ENCODE assay signal across 22 cellular contexts in genomic region chr6:110147870-110148269, GRCh38.
"Had no signal": no experiment of that assay in that cellular context is flagged by ENCODE, and none has a peak within 500 bp of the region (broad histone marks: within the 10 kb centered on the region; RNA-seq: fewer than 3 reads in every experiment).

No MANE protein-coding gene starts in this region.

- H3K9me3 Mint-ChIP-seq: activated CD4-positive, alpha-beta memory T cell treated with anti-CD3 and anti-CD28 coated beads for 36 hours; activated CD4-positive, alpha-beta T cell treated with anti-CD3 and anti-CD28 coated beads, Interleukin-2, amount 10 ng/mL, durations not matched to agents 7 days and 5 days; activated naive CD4-positive, alpha-beta T cell treated with anti-CD3 and anti-CD28 coated beads for 36 hours; activated naive CD8-positive, alpha-beta T cell treated with anti-CD3 and anti-CD28 coated beads for 36 hours; activated T-cell treated with anti-CD3 and anti-CD28 coated beads, Interleukin-2, amount 50 U/mL, for 4 hours; T-helper 1 cell treated with Interleukin-12 subunit alpha and Interleukin-12 subunit beta and Interleukin-4 antibody, amounts not matched to agents 30 μg/mL and 1 μg/mL, for 36 hours had no signal

- H3K4me1 ChIP-seq: Peyer's patch, SJCRH30 had no signal

- H3K9me3 ChIP-seq: Peyer's patch, SJCRH30, SK-N-SH had no signal

- H3K27ac ChIP-seq: Peyer's patch, RWPE1, SJCRH30 had no signal

- ATAC-seq: activated T-cell treated with anti-CD3 and anti-CD28 coated beads, Interleukin-2, amount 50 U/mL, for 4 hours; K562 had no signal

- H3K4me3 Mint-ChIP-seq: activated CD4-positive, alpha-beta memory T cell treated with anti-CD3 and anti-CD28 coated beads for 36 hours; activated CD4-positive, alpha-beta T cell treated with anti-CD3 and anti-CD28 coated beads, Interleukin-2, amount 10 ng/mL, durations not matched to agents 7 days and 5 days; activated naive CD4-positive, alpha-beta T cell treated with anti-CD3 and anti-CD28 coated beads for 36 hours; activated naive CD8-positive, alpha-beta T cell treated with anti-CD3 and anti-CD28 coated beads for 36 hours; activated T-cell treated with anti-CD3 and anti-CD28 coated beads, Interleukin-2, amount 50 U/mL, for 4 hours; T-helper 1 cell treated with Interleukin-12 subunit alpha and Interleukin-12 subunit beta and Interleukin-4 antibody, amounts not matched to agents 30 μg/mL and 1 μg/mL, for 36 hours had no signal

- H3K27me3 ChIP-seq: Peyer's patch, SJCRH30 had no signal

- H3K9ac ChIP-seq: SK-N-SH had no signal

- H3K9me2 ChIP-seq: SK-N-SH had no signal

- DNase-seq: activated CD4-positive, alpha-beta memory T cell treated with anti-CD3 and anti-CD28 coated beads for 36 hours; activated CD4-positive, alpha-beta T cell treated with anti-CD3 and anti-CD28 coated beads, Interleukin-2, amount 10 ng/mL, durations not matched to agents 7 days and 5 days; activated CD4-positive, CD25-positive, alpha-beta regulatory T cell; activated CD8-positive, alpha-beta memory T cell treated with anti-CD3 and anti-CD28 coated beads for 24 hours; activated gamma-delta T cell; activated naive CD4-positive, alpha-beta T cell treated with anti-CD3 and anti-CD28 coated beads for 36 hours; activated naive CD8-positive, alpha-beta T cell treated with anti-CD3 and anti-CD28 coated beads for 36 hours; activated T-cell treated with anti-CD3 and anti-CD28 coated beads, Interleukin-2, amount 50 U/mL, for 4 hours; cerebellar nuclear complex; NCI-H1105 treated with DMSO at 0.1 percent for 48 hours; NCI-H1436 treated with DMSO at 0.1 percent for 48 hours; NCI-H187; NCI-H2081; NCI-H510A treated with DMSO at 0.1 percent for 48 hours; OCI-M1; Peyer's patch; Right ventricle myocardium superior; SJCRH30; SK-N-SH had no signal

- H3K27ac Mint-ChIP-seq: activated CD4-positive, alpha-beta memory T cell treated with anti-CD3 and anti-CD28 coated beads for 36 hours; activated CD4-positive, alpha-beta T cell treated with anti-CD3 and anti-CD28 coated beads, Interleukin-2, amount 10 ng/mL, durations not matched to agents 7 days and 5 days; activated naive CD4-positive, alpha-beta T cell treated with anti-CD3 and anti-CD28 coated beads for 36 hours; activated naive CD8-positive, alpha-beta T cell treated with anti-CD3 and anti-CD28 coated beads for 36 hours; T-helper 1 cell treated with Interleukin-12 subunit alpha and Interleukin-12 subunit beta and Interleukin-4 antibody, amounts not matched to agents 30 μg/mL and 1 μg/mL, for 36 hours had no signal

- H3K4me1 Mint-ChIP-seq: activated CD4-positive, alpha-beta T cell treated with anti-CD3 and anti-CD28 coated beads, Interleukin-2, amount 10 ng/mL, durations not matched to agents 7 days and 5 days; activated naive CD8-positive, alpha-beta T cell treated with anti-CD3 and anti-CD28 coated beads for 36 hours had no signal

- H3K36me3 ChIP-seq: Peyer's patch had no signal

- H3K36me3 Mint-ChIP-seq: activated CD4-positive, alpha-beta memory T cell treated with anti-CD3 and anti-CD28 coated beads for 36 hours; activated naive CD8-positive, alpha-beta T cell treated with anti-CD3 and anti-CD28 coated beads for 36 hours had no signal

- H3K4me2 ChIP-seq: SK-N-SH had no signal

- H3K4me3 ChIP-seq: K562, Peyer's patch, SJCRH30 had no signal
